In genomic region chr2:172513935-172514586, GRCh38 we compare ENCODE assay signal across 15 cellular contexts. TPM values are rescaled to one million over a fixed set of nuclear protein-coding genes. Genes with fewer than 3 reads are reported as not detected.
DNase-seq lines count a peak whose midpoint lies in the region; ATAC-seq, FAIRE-seq and TF ChIP-seq lines count a peak whose summit lies in the region.
"Had no signal": no experiment of that assay in that cellular context is flagged by ENCODE, and none has a peak within 500 bp of the region (broad histone marks: within the 10 kb centered on the region; RNA-seq: fewer than 3 reads in every experiment).

No MANE protein-coding gene starts in this region.

- H3K9me2 ChIP-seq in Karpas-422 (replicated peaks; ENCODE audit: insufficient read depth, low read length): no peaks in the 10 kb centered on the region

- no peak for TF ChIP-seq CTCF in right atrium auricular region (IDR thresholded peaks at IDR 0.05)
- no peak for TF ChIP-seq CTCF in K562 (IDR thresholded peaks at IDR 0.05 in 2 of 3, conservative IDR thresholded peaks at IDR 0.05 in 1 of 3; ENCODE audit: insufficient read depth in 2 of 3, low read depth in 1 of 3, low read length in 3 of 3)
- TF ChIP-seq CTCF in right lobe of liver (IDR thresholded peaks at IDR 0.05): no peak

- CTCF ChIA-PET in K562 (lab: Yijun Ruan, JAX; ENCODE audit: low intra/inter-chr PET ratio): no interaction called here

- no peaks in the 10 kb centered on the region for H3K36me3 ChIP-seq in right atrium auricular region
- H3K36me3 ChIP-seq in K562 (ENCODE audit: control insufficient read depth, insufficient read depth, low read length): no peaks in the 10 kb centered on the region
- H3K36me3 ChIP-seq in right lobe of liver: no peaks in the 10 kb centered on the region
- H3K36me3 ChIP-seq in Karpas-422 (ENCODE audit: insufficient read depth, low read length): peaks cover 15% of the 10 kb centered on the region; the same call in 1 of the 2 replicates
- H3K36me3 ChIP-seq: SJCRH30, thoracic aorta had no signal

- FAIRE-seq in K562 (lab: Jason Lieb, UNC) (peak; percentile 69), HTR-8/SVneo (lab: Jason Lieb, UNC) (no peak)
- FAIRE-seq: keratinocyte had no signal

- TF ChIP-seq EP300 in K562 (IDR thresholded peaks at IDR 0.05; ENCODE audit: low read length): peak; percentile 55

- in situ Hi-C loops in K562 (cut with MboI): no loop called here

- no peaks in the 10 kb centered on the region for H3K4me1 ChIP-seq in right atrium auricular region
- H3K4me1 ChIP-seq in K562 (replicated peaks in 1 of 2; ENCODE audit: control insufficient read depth in 2 of 2, insufficient read depth in 2 of 2, low read length in 2 of 2): peaks cover 5 to 10% of the 10 kb centered on the region in 2 experiments
- H3K4me1 ChIP-seq in right lobe of liver: no peaks in the 10 kb centered on the region
- peaks cover 16% of the 10 kb centered on the region for H3K4me1 ChIP-seq in Karpas-422 (ENCODE audit: low read length)
- H3K4me1 ChIP-seq: SJCRH30 had no signal

- H3K4me3 ChIP-seq in right atrium auricular region: no peak overlapping the region
- H3K4me3 ChIP-seq in K562: no peak overlapping the region
- no peak overlapping the region for H3K4me3 ChIP-seq in right lobe of liver
- no peak overlapping the region for H3K4me3 ChIP-seq in Karpas-422 (ENCODE audit: low read length)
- H3K4me3 ChIP-seq: SJCRH30, thoracic aorta had no signal

- H3K27me3 ChIP-seq in right atrium auricular region (no peaks in the 10 kb centered on the region), K562 (ENCODE audit: control insufficient read depth in 2 of 2, insufficient read depth in 2 of 2, low read length in 2 of 2) (no peaks in the 10 kb centered on the region; a peak in 1 of 5 replicates), right lobe of liver (no peaks in the 10 kb centered on the region), Karpas-422 (ENCODE audit: low read length) (no peaks in the 10 kb centered on the region)
- H3K27me3 ChIP-seq: SJCRH30 had no signal

- TF ChIP-seq POLR2A in K562 (conservative IDR thresholded peaks at IDR 0.05): no peak
- no peak for TF ChIP-seq POLR2A in right lobe of liver (IDR thresholded peaks at IDR 0.05)

- ATAC-seq in Right ventricle myocardium inferior (no peak), K562 (peak; percentile 74), right lobe of liver (peak; percentile 52 to 87 (median 66)), GM19328 (IDR thresholded peaks at IDR 0.05; ENCODE audit: unreplicated experiment) (no peak)

- H3K79me2 ChIP-seq in K562 (ENCODE audit: control insufficient read depth, insufficient read depth, low read length) (no peaks in the 10 kb centered on the region), Karpas-422 (ENCODE audit: low read length) (no peaks in the 10 kb centered on the region; the same call in 1 of the 2 replicates)

- TF ChIP-seq RAD21 in K562 (CRISPR knock-in tag; conservative IDR thresholded peaks at IDR 0.05 in 1 of 2, IDR thresholded peaks at IDR 0.05 in 1 of 2): no peak

- H3K9me3 ChIP-seq in right atrium auricular region (peaks cover 13 to 20% of the 10 kb centered on the region in 2 donors), K562 (replicated peaks; ENCODE audit: control insufficient read depth, insufficient read depth, low read depth, low read length) (peaks cover 22% of the 10 kb centered on the region), right lobe of liver (peaks cover 0 to 15% (median 3%) of the 10 kb centered on the region in 4 donors), Karpas-422 (ENCODE audit: low read length) (peaks cover 22% of the 10 kb centered on the region)

- DNase-seq in Right ventricle myocardium inferior (ENCODE audit: missing footprints) (peak; percentile 76), right atrium auricular region (ENCODE audit: low spot score) (no peak), K562 (ENCODE audit: extremely low read depth in 1 of 4, low spot score in 3 of 4) (peak in 1 of 4 experiments; percentile 38), right lobe of liver (peak in 2 of 3 donors; percentile 20 to 44), NCI-H82 (lab: John Stamatoyannopoulos, UW) (no peak), Karpas-422 (no peak), HTR-8/SVneo (ENCODE audit: insufficient read length, low spot score) (no peak)
- DNase-seq: activated CD4-positive, CD25-positive, alpha-beta regulatory T cell treated with anti-CD3 and anti-CD28 coated beads, Interleukin-2, amount 50 U/mL, for 72 hours; NCI-H1105 treated with DMSO at 0.1 percent for 48 hours; NCI-H69; SJCRH30 had no signal

- H4K20me1 ChIP-seq in K562 (replicated peaks; ENCODE audit: control insufficient read depth, insufficient read depth, low read length) (no peaks in the 10 kb centered on the region), Karpas-422 (ENCODE audit: insufficient read depth, low read depth, low read length) (no peaks in the 10 kb centered on the region)

- no peak overlapping the region for H3K9ac ChIP-seq in K562 (ENCODE audit: insufficient read depth in 1 of 2, low read depth in 2 of 2, low read length in 2 of 2)
- H3K9ac ChIP-seq in Karpas-422 (ENCODE audit: low read length): no peak overlapping the region

- POLR2A ChIA-PET in K562 (lab: Yijun Ruan, JAX): no interaction called here

- H3K4me2 ChIP-seq in K562 (ENCODE audit: insufficient read depth, low read length) (peak overlapping the region; percentile 23; the same call in 1 of the 2 replicates), Karpas-422 (ENCODE audit: low read depth, low read length, poor library complexity, severe bottlenecking) (no peak overlapping the region)

- intact Hi-C loops in Right ventricle myocardium inferior (cut with DNase I): no loop called here
- intact Hi-C loops in K562 (cut with micrococcal nuclease): no loop called here
- intact Hi-C loops in right lobe of liver (cut with DNase I): no loop called here

- peak overlapping the region; percentile 9; the same call in 1 of the 2 replicates for H2AFZ ChIP-seq in K562 (ENCODE audit: low read depth, low read length)
- no peak overlapping the region for H2AFZ ChIP-seq in Karpas-422 (ENCODE audit: low read length)

- WGBS in K562 (ENCODE audit: insufficient coverage, low coverage, missing lambda C conversion rate): 20% methylated on average over 15 of the region's 15 CpGs
- WGBS in right lobe of liver (ENCODE audit: insufficient coverage, low coverage, low lambda C conversion rate, missing lambda C conversion rate): 69% methylated on average over 13 of the region's 15 CpGs

- no peaks in the 10 kb centered on the region for H3K9me1 ChIP-seq in K562 (ENCODE audit: control insufficient read depth, insufficient read depth, low read length)

- BruUV-seq in K562 (replicated peaks; lab: Mats Ljungman, UMichigan): no TSS peak

- peak overlapping the region in 1 of 2 donors; percentile 48 for H3K27ac ChIP-seq in right atrium auricular region
- no peak overlapping the region for H3K27ac ChIP-seq in K562 (ENCODE audit: extremely low read depth, low read depth, low read length)
- H3K27ac ChIP-seq in right lobe of liver: no peak overlapping the region
- no peak overlapping the region for H3K27ac ChIP-seq in Karpas-422 (ENCODE audit: low read length)
- H3K27ac ChIP-seq: 22Rv1, SJCRH30, thoracic aorta had no signal

TF ChIP-seq in K562, 482 proteins besides CTCF, POLR2A, EP300 and RAD21 (continues in another document):
- no peak for TF ChIP-seq ZNF740 (CRISPR knock-in tag; IDR thresholded peaks at IDR 0.05)
- TF ChIP-seq ZNF740 (tag; IDR thresholded peaks at IDR 0.05): no peak
- no peak for TF ChIP-seq SIN3B (IDR thresholded peaks at IDR 0.05; ENCODE audit: low read depth)
- TF ChIP-seq HDAC2 (IDR thresholded peaks at IDR 0.05): no peak
- no peak for TF ChIP-seq SMAD1 (IDR thresholded peaks at IDR 0.05; ENCODE audit: low read depth, low read length, partially characterized antibody)
- no peak for TF ChIP-seq FOXA3 (CRISPR knock-in tag; conservative IDR thresholded peaks at IDR 0.05 in 1 of 2, IDR thresholded peaks at IDR 0.05 in 1 of 2)
- peak; percentile 77 to 95; a peak in 3 of 4 replicates for TF ChIP-seq SRF (CRISPR knock-in tag; IDR thresholded peaks at IDR 0.05)
- peak; percentile 56 for TF ChIP-seq TAL1 (IDR thresholded peaks at IDR 0.05)

RNA-seq across cellular contexts. Expression of gene PDK1, which starts 41.8 kb away (rescaled TPM):
- total RNA-seq in Right ventricle myocardium inferior (47.7 TPM), right atrium auricular region (10 to 100 TPM; 26.6 to 33.0 TPM), K562 (2014; rRNA removed) (14.0 and 18.0 TPM in 2 replicates), K562 (2014; rRNA removed; fragmentation: Illumina TruSeq; extraction: Trizol) (13.9 and 19.2 TPM in 2 replicates), K562 (2015; rRNA removed; fragmentation: Illumina TruSeq; extraction: Trizol) (6.9 TPM in 2 replicates), K562 (2021) (13.4 and 15.1 TPM in 2 replicates), right lobe of liver (10 to 100 TPM in 3 of 6 experiments, 1 to 10 TPM in 3; 5.0 to 34.1 (median 9.6) TPM)
- total RNA-seq in K562 (2011; cell fraction: chromatin; rRNA removed; ENCODE audit: low replicate concordance): 151 and 203 TPM in 2 replicates
- 36.9 and 40.5 TPM in 2 replicates for total RNA-seq in K562 (2011; cell fraction: nucleolus; rRNA removed)
- total RNA-seq in K562 (2011; cell fraction: nucleoplasm; rRNA removed): 71.6 and 105 TPM in 2 replicates
- polyA plus RNA-seq in K562 (2011; rRNA removed) (155 and 176 TPM in 2 replicates), K562 (2014; fragmentation: Illumina TruSeq; extraction: Trizol) (14.6 and 17.2 TPM in 2 replicates), K562 (2014; fragmentation: Nextera tagmentation; extraction: Ambion mirVana) (1 to 10 TPM; 3.5 to 4.2 TPM), K562 (2014; rRNA removed) (12.3 and 12.7 TPM in 2 replicates)
- polyA plus RNA-seq in K562 (2011; cell fraction: cytosol; rRNA removed): 57.1 and 62.9 TPM in 2 replicates
- 119 and 188 TPM in 2 replicates for polyA plus RNA-seq in K562 (2011; cell fraction: nucleus; rRNA removed)
- 10.5 and 15.1 TPM in 2 replicates for polyA plus RNA-seq in K562 (2012)
- polyA minus RNA-seq in K562 (2011; rRNA and poly(A)+ RNA removed): 299 and 351 TPM in 2 replicates
- polyA minus RNA-seq in K562 (2011; cell fraction: cytosol; rRNA and poly(A)+ RNA removed): 75.0 and 80.5 TPM in 2 replicates
- polyA minus RNA-seq in K562 (2011; cell fraction: nucleus; rRNA and poly(A)+ RNA removed): 64.0 and 112 TPM in 2 replicates
- total RNA-seq in Karpas-422 (2014; rRNA removed; shearing (Covaris generic); ENCODE audit: low replicate concordance): 70.2 and 130 TPM in 2 replicates

Comparison
In these comparisons a context has a peak if more than half of its experiments do, and no peak if none do; other contexts are left out.
1. DNase-seq: peak in Right ventricle myocardium inferior (single experiment) and right lobe of liver (2 of 3); none in right atrium auricular region (single experiment), NCI-H82 (single experiment), Karpas-422 (single experiment) and HTR-8/SVneo (single experiment).
2. ATAC-seq: peak in K562 (single experiment) and right lobe of liver (4 of 4); none in Right ventricle myocardium inferior (single experiment) and GM19328 (single experiment).